In the genomic region with DNA sequence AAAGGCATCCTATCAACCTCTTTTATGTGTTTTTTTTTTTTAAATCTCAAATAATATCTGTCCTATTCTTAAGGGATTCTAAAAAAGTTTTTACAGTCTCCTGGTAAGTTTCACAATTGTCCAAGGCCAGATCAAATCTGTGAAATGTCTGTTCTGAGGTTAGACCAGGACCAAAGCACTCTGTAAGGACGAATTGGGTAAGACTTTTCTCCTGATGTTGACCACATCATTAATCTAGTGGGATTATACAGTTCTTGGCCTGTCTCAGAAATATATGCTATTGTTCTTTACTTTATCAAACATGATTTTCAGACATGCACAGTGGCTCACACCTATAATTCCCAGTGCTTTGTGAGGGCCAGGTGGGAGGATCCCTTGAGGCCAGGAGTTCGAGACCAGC, we compare ENCODE assay signal across 16 cellular contexts. TPM values are rescaled to one million over a fixed set of nuclear protein-coding genes. Genes with fewer than 3 reads are reported as not detected.
DNase-seq lines count a peak whose midpoint lies in the region; ATAC-seq and TF ChIP-seq lines count a peak whose summit lies in the region.
"Had no signal": no experiment of that assay in that cellular context is flagged by ENCODE, and none has a peak within 500 bp of the region (broad histone marks: within the 10 kb centered on the region; RNA-seq: fewer than 3 reads in every experiment).

No MANE protein-coding gene starts in this region.

- no peaks in the 10 kb centered on the region for H3K9me3 ChIP-seq in OCI-LY3 (ENCODE audit: insufficient read depth, low read length)
- no peaks in the 10 kb centered on the region for H3K9me3 ChIP-seq in gastroesophageal sphincter
- no peaks in the 10 kb centered on the region for H3K9me3 ChIP-seq in psoas muscle
- H3K9me3 ChIP-seq: BE2C had no signal

- H3K9ac ChIP-seq in OCI-LY3 (ENCODE audit: low read length), result peak overlapping the region; percentile 58; the same call in 1 of the 2 replicates

- H3K36me3 ChIP-seq in OCI-LY3 (replicated peaks; ENCODE audit: low read depth, low read length), result peaks cover 2% of the 10 kb centered on the region
- no peaks in the 10 kb centered on the region for H3K36me3 ChIP-seq in gastroesophageal sphincter
- H3K36me3 ChIP-seq in psoas muscle (ENCODE audit: insufficient read depth in 1 of 2, low read depth in 1 of 2), result no peaks in the 10 kb centered on the region
- H3K36me3 ChIP-seq: BE2C had no signal

- TF ChIP-seq POLR2A in gastroesophageal sphincter (IDR thresholded peaks at IDR 0.05), result no peak

- no peaks in the 10 kb centered on the region for H3K79me2 ChIP-seq in OCI-LY3 (ENCODE audit: low read length)

- H3K4me3 ChIP-seq in OCI-LY3 (ENCODE audit: low read length) (peak overlapping the region; percentile 75), gastroesophageal sphincter (no peak overlapping the region), psoas muscle (no peak overlapping the region)

- DNase-seq in amniotic epithelial cell (ENCODE audit: low read depth) (peak; percentile 99), psoas muscle (no peak), NCI-H2029 (lab: John Stamatoyannopoulos, UW) (no peak), putamen (ENCODE audit: low spot score) (no peak)
- DNase-seq: BE2C; Calu3; CD4-positive, alpha-beta memory T cell; H7; Karpas-422; MM.1S; NCI-H187 treated with DMSO at 0.1 percent for 48 hours had no signal

- no peak overlapping the region for H2AFZ ChIP-seq in OCI-LY3 (ENCODE audit: low read depth, low read length)

- intact Hi-C loops in psoas muscle (cut with DNase I), result no loop called here

- TF ChIP-seq CTCF in OCI-LY3 (IDR thresholded peaks at IDR 0.05; ENCODE audit: low read depth, low read length) (no peak), gastroesophageal sphincter (IDR thresholded peaks at IDR 0.05) (no peak), psoas muscle (IDR thresholded peaks at IDR 0.05) (no peak)

- H3K27ac ChIP-seq in OCI-LY3 (ENCODE audit: low read length), result peak overlapping the region; percentile 71
- no peak overlapping the region for H3K27ac ChIP-seq in gastroesophageal sphincter
- no peak overlapping the region for H3K27ac ChIP-seq in psoas muscle

- no peaks in the 10 kb centered on the region for H3K27me3 ChIP-seq in OCI-LY3 (ENCODE audit: low read depth, low read length)
- no peaks in the 10 kb centered on the region for H3K27me3 ChIP-seq in gastroesophageal sphincter
- no peaks in the 10 kb centered on the region for H3K27me3 ChIP-seq in psoas muscle (ENCODE audit: insufficient read depth in 3 of 3, low read length in 2 of 3)
- H3K27me3 ChIP-seq: BE2C had no signal

- no peaks in the 10 kb centered on the region for H4K20me1 ChIP-seq in OCI-LY3 (ENCODE audit: insufficient read depth, low read length)

- TF ChIP-seq EP300 in gastroesophageal sphincter (IDR thresholded peaks at IDR 0.05), result no peak

- peak overlapping the region; percentile 94 for H3K4me2 ChIP-seq in OCI-LY3 (ENCODE audit: low read length)

- H3K4me1 ChIP-seq in OCI-LY3 (ENCODE audit: low read length) (peaks cover 42% of the 10 kb centered on the region), gastroesophageal sphincter (no peaks in the 10 kb centered on the region), psoas muscle (no peaks in the 10 kb centered on the region)

- WGBS in gastroesophageal sphincter (ENCODE audit: low coverage in 1 of 2), 2 donors, result 75% methylated on average over 1 of the region's 2 CpGs; no CpG with 5 or more reads in 1 of the 2 donors
- WGBS in psoas muscle, 3 donors, result 94 to 96% (median 95%) methylated on average over 2 of the region's 2 CpGs

- peak; percentile 55 for ATAC-seq in gastroesophageal sphincter
- ATAC-seq in psoas muscle, result no peak
- no peak for ATAC-seq in GM21619 (IDR thresholded peaks at IDR 0.05; ENCODE audit: unreplicated experiment)
- ATAC-seq: HepG2, Panc1 had no signal

RNA-seq across cellular contexts. Expression of a gene that starts 45.8 kb away (rescaled TPM):
- 10 to 100 TPM; 14.2 to 24.0 (median 18.4) TPM for total RNA-seq in gastroesophageal sphincter
- total RNA-seq in psoas muscle, result 10 to 100 TPM in 2 of 4 donors, 1 to 10 TPM in 2; 6.9 to 21.2 (median 11.5) TPM
- 1 to 10 TPM; 2.1 to 6.7 (median 3.3) TPM for polyA plus RNA-seq in psoas muscle
